ENCODE assay signal across 8 cellular contexts in genomic region chr12:55831407-55831880, GRCh38. TPM values are rescaled to one million over a fixed set of nuclear protein-coding genes. Genes with fewer than 3 reads are reported as not detected.
DNase-seq lines count a peak whose midpoint lies in the region; ATAC-seq and TF ChIP-seq lines count a peak whose summit lies in the region.

No MANE protein-coding gene starts in this region.

- H3K36me3 ChIP-seq in ACC112 (ENCODE audit: insufficient read depth, low read length), result 0 out of 2 replicates have a peak, but pooled peaks cover 8% of the 10 kb centered on the region
- no peaks in the 10 kb centered on the region for H3K36me3 ChIP-seq in Loucy (ENCODE audit: insufficient read depth, low read length)
- peaks cover 5% of the 10 kb centered on the region for H3K36me3 ChIP-seq in ectodermal cell (ENCODE audit: control insufficient read depth, insufficient read depth, low read length)

- H3K4me3 ChIP-seq in ACC112 (ENCODE audit: low read depth, low read length) (peak overlapping the region; percentile 93), Loucy (ENCODE audit: low read length, poor library complexity, severe bottlenecking) (peak overlapping the region; percentile 95), ectodermal cell (ENCODE audit: insufficient read depth, low read depth, low read length) (peak overlapping the region; percentile 88)

- no peak for TF ChIP-seq CTCF in Loucy (conservative IDR thresholded peaks at IDR 0.05; ENCODE audit: low read length)

- H3K79me2 ChIP-seq in ACC112 (ENCODE audit: control insufficient read depth, insufficient read depth, low read length, unreplicated experiment) (peaks cover 32% of the 10 kb centered on the region), Loucy (ENCODE audit: insufficient read depth, low read length) (peaks cover 48% of the 10 kb centered on the region)

- H3K4me1 Mint-ChIP-seq in naive thymus-derived CD8-positive, alpha-beta T cell, result peaks cover 39 to 61% (median 51%) of the 10 kb centered on the region in 4 donors

- H3K4me2 ChIP-seq in Loucy (ENCODE audit: low read depth, low read length, poor library complexity, severe bottlenecking), result peak overlapping the region; percentile 88

- peak overlapping the region; percentile 94 to 99 (median 98) for H3K4me3 Mint-ChIP-seq in naive thymus-derived CD8-positive, alpha-beta T cell

- peaks cover 0 to 14% (median 0%) of the 10 kb centered on the region in 3 donors for H3K36me3 Mint-ChIP-seq in naive thymus-derived CD8-positive, alpha-beta T cell

- H3K9me3 ChIP-seq in Loucy (ENCODE audit: insufficient read depth, low read depth, low read length) (no peaks in the 10 kb centered on the region), ectodermal cell (ENCODE audit: control insufficient read depth, low read length) (no peaks in the 10 kb centered on the region)

- peak overlapping the region; percentile 78 for H3K27ac ChIP-seq in ACC112 (ENCODE audit: low read depth, low read length)
- no peak overlapping the region for H3K27ac ChIP-seq in ectodermal cell (ENCODE audit: insufficient read depth, low read depth, low read length, poor library complexity, severe bottlenecking)

- no peak for ATAC-seq in naive thymus-derived CD8-positive, alpha-beta T cell
- ATAC-seq in GM21526 (IDR thresholded peaks at IDR 0.05; ENCODE audit: low FRiP score, unreplicated experiment) (no peak), HG02571 (IDR thresholded peaks at IDR 0.05; ENCODE audit: unreplicated experiment) (no peak), GM18858 (IDR thresholded peaks at IDR 0.05; ENCODE audit: unreplicated experiment) (no peak)

- H3K27me3 ChIP-seq in ACC112 (ENCODE audit: insufficient read depth, low read length), result no peaks in the 10 kb centered on the region
- H3K27me3 ChIP-seq in Loucy (ENCODE audit: insufficient read depth, low read length, poor library complexity, severe bottlenecking), result no peaks in the 10 kb centered on the region
- H3K27me3 ChIP-seq in ectodermal cell (ENCODE audit: control insufficient read depth, insufficient read depth, low read length, poor library complexity, severe bottlenecking), result no peaks in the 10 kb centered on the region

- 17% methylated on average over 1 of the region's 1 CpG; no CpG with 5 or more reads in 1 of the 2 experiments for WGBS in ectodermal cell, 2 experiments

- H3K9ac ChIP-seq in Loucy (ENCODE audit: low read depth, low read length, poor library complexity, severe bottlenecking), result peak overlapping the region; percentile 92

- POLR2A ChIA-PET in naive thymus-derived CD8-positive, alpha-beta T cell (lab: Charles Lee), result interaction anchor here (0.5 to 7.6 kb wide), 10 partner anchors 14 to 1696 kb away, joined by 3 to 217 read pairs (median 6); partner anchors contain the start of genes DGKA, ORMDL2, PYM1 and RAB5B

- no peaks in the 10 kb centered on the region for H3K27me3 Mint-ChIP-seq in naive thymus-derived CD8-positive, alpha-beta T cell

- DNase-seq in naive thymus-derived CD8-positive, alpha-beta T cell, result no peak
- no peak for DNase-seq in GDM1 (lab: John Stamatoyannopoulos, UW)

- H3K9me2 ChIP-seq in Loucy (replicated peaks; ENCODE audit: low read depth, low read length), result no peaks in the 10 kb centered on the region

- H3K4me1 ChIP-seq in ACC112 (ENCODE audit: control insufficient read depth, insufficient read depth, low read length, unreplicated experiment), result peaks cover 24% of the 10 kb centered on the region
- peaks cover 30% of the 10 kb centered on the region for H3K4me1 ChIP-seq in Loucy (ENCODE audit: insufficient read depth, low read length, poor library complexity, severe bottlenecking)
- H3K4me1 ChIP-seq in ectodermal cell (ENCODE audit: control insufficient read depth, insufficient read depth, low read length), result peaks cover 12% of the 10 kb centered on the region

- no peaks in the 10 kb centered on the region for H3F3A ChIP-seq in Loucy (ENCODE audit: low read depth)

- H2AFZ ChIP-seq in ACC112 (ENCODE audit: low read length, unreplicated experiment) (peak overlapping the region; percentile 34), Loucy (ENCODE audit: low read length) (no peak overlapping the region)

- H4K20me1 ChIP-seq in Loucy (ENCODE audit: insufficient read depth, low read length, poor library complexity, severe bottlenecking), result no peaks in the 10 kb centered on the region

- no peaks in the 10 kb centered on the region for H3K9me3 Mint-ChIP-seq in naive thymus-derived CD8-positive, alpha-beta T cell

- H3K27ac Mint-ChIP-seq in naive thymus-derived CD8-positive, alpha-beta T cell, result peak overlapping the region; percentile 87 to 99 (median 96)

RNA-seq across cellular contexts. Expression of gene DNAJC14, which starts 2.1 kb away (rescaled TPM):
- polyA plus RNA-seq in ectodermal cell (2013, experiment 1 of 4), result 40.9 TPM
- 44.4 TPM for polyA plus RNA-seq in ectodermal cell (2013, experiment 2 of 4)
- polyA plus RNA-seq in ectodermal cell (2013, experiment 3 of 4), result 29.2 TPM
- 33.4 TPM for polyA plus RNA-seq in ectodermal cell (2013, experiment 4 of 4)
- total RNA-seq in naive thymus-derived CD8-positive, alpha-beta T cell, result 10 to 100 TPM; 34.7 to 35.0 TPM
- polyA plus RNA-seq in naive thymus-derived CD8-positive, alpha-beta T cell, result 10 to 100 TPM; 31.0 to 39.6 (median 35.5) TPM

RNA-seq across cellular contexts. Expression of gene MMP19, which starts 11.3 kb away (rescaled TPM):
- polyA plus RNA-seq in ectodermal cell (2013, experiment 1 of 4), result 1.0 TPM
- polyA plus RNA-seq in ectodermal cell (2013, experiment 2 of 4), result 0.34 TPM
- polyA plus RNA-seq in ectodermal cell (2013, experiment 3 of 4), result 0.85 TPM
- polyA plus RNA-seq in ectodermal cell (2013, experiment 4 of 4), result 0.41 TPM
- under 1 TPM in 1 of 2 experiments, not detected in 1; 0.55 TPM for total RNA-seq in naive thymus-derived CD8-positive, alpha-beta T cell
- polyA plus RNA-seq in naive thymus-derived CD8-positive, alpha-beta T cell, result not detected

RNA-seq across cellular contexts. Expression of gene ORMDL2, which starts 13.6 kb away (rescaled TPM):
- polyA plus RNA-seq in ectodermal cell (2013, experiment 1 of 4), result 25.5 TPM
- 34.3 TPM for polyA plus RNA-seq in ectodermal cell (2013, experiment 2 of 4)
- polyA plus RNA-seq in ectodermal cell (2013, experiment 3 of 4), result 25.9 TPM
- polyA plus RNA-seq in ectodermal cell (2013, experiment 4 of 4), result 28.3 TPM
- total RNA-seq in naive thymus-derived CD8-positive, alpha-beta T cell, result 10 to 100 TPM; 43.2 to 46.8 TPM
- polyA plus RNA-seq in naive thymus-derived CD8-positive, alpha-beta T cell, result 10 to 100 TPM; 71.6 to 92.5 (median 90.3) TPM

RNA-seq across cellular contexts. Expression of gene SARNP, which starts 13.9 kb away (rescaled TPM):
- 160 TPM for polyA plus RNA-seq in ectodermal cell (2013, experiment 1 of 4)
- polyA plus RNA-seq in ectodermal cell (2013, experiment 2 of 4), result 147 TPM
- polyA plus RNA-seq in ectodermal cell (2013, experiment 3 of 4), result 154 TPM
- polyA plus RNA-seq in ectodermal cell (2013, experiment 4 of 4), result 166 TPM
- 10 to 100 TPM; 43.6 to 43.9 TPM for total RNA-seq in naive thymus-derived CD8-positive, alpha-beta T cell
- 100 to 1,000 TPM in 1 of 3 donors, 10 to 100 TPM in 2; 93.6 to 104 (median 94.0) TPM for polyA plus RNA-seq in naive thymus-derived CD8-positive, alpha-beta T cell
